In the genomic region with DNA sequence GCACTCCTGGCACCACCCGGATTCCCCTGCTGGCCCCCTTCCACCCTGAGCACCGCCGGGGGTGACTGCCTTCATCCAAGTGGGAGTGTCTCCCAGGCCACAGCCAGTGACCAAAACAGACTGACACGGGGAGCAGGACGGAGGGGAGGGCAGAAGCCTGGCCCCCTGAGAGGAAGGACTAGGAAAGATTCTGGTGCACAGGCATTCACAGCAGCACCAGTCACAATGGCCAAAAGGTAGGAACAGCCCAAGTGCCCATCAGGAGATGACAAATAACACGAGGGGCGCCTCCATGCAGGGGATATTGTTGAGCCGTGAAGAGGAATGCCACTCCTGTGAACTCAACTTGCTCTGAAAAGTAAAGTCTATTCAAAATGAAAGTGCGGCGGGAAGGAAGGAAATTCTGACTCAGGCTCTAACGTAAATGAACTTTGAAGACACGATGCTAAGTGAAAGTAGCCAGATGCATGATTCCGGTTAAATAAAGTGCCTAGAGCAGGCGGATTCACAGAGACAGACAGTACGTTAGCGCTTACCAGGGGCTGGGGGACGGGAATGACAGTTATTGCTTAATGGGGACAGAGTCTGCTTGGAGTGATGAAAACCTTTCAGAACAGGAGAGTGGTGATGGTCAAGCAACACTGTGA, we compare ENCODE assay signal across 8 cellular contexts.
DNase-seq lines count a peak whose midpoint lies in the region; ATAC-seq, FAIRE-seq and TF ChIP-seq lines count a peak whose summit lies in the region.

No MANE protein-coding gene starts in this region.

- WGBS in SK-N-SH (ENCODE audit: low lambda C conversion rate) = 41% methylated on average over 17 of the region's 17 CpGs
- 27% methylated on average over 17 of the region's 17 CpGs for WGBS in liver
- whole genome bisulfite sequencing in mammary epithelial cell (ENCODE audit: low coverage, missing lambda C conversion rate) = 69% methylated on average over 17 of the region's 17 CpGs

- CTCF ChIA-PET in SK-N-SH (lab: Yijun Ruan, JAX) = no interaction called here
- CTCF ChIA-PET in mammary epithelial cell (lab: Charles Lee; ENCODE audit: low non-redundant PET) = no interaction called here

- in situ Hi-C loops in GM13977 (cut with MboI; ENCODE audit: low pct_unique_long_range_greater_than_20kb, low sequenced_read_pairs, unreplicated experiment) (no loop called here), mammary epithelial cell (cut with MboI; ENCODE audit: low sequenced_read_pairs in 2 of 2) (no loop called here)

- dilution Hi-C loops in mammary epithelial cell (cut with HindIII; ENCODE audit: low sequenced_read_pairs) = no loop called here

- H3K9me2 ChIP-seq in SK-N-SH = no peaks in the 10 kb centered on the region

- TF ChIP-seq RAD21 in SK-N-SH (IDR thresholded peaks at IDR 0.05; ENCODE audit: low read length) (peak; percentile 18; the same call in 1 of the 2 replicates), liver (IDR thresholded peaks at IDR 0.05) (peak; percentile 64 to 74)

- H3K9ac ChIP-seq in SK-N-SH (peak overlapping the region; percentile 33; the same call in 1 of the 2 replicates), astrocyte (ENCODE audit: low read length) (peak overlapping the region; percentile 66), liver (ENCODE audit: low read depth in 1 of 2, low read length in 2 of 2) (peak overlapping the region; percentile 13 to 49), mammary epithelial cell (ENCODE audit: insufficient read depth, low read length) (no peak overlapping the region)

- peak overlapping the region; percentile 41 to 43 for H3K27ac ChIP-seq in SK-N-SH (ENCODE audit: low read depth in 2 of 2, low read length in 1 of 2)
- H3K27ac ChIP-seq in astrocyte (ENCODE audit: low read depth, low read length) = peak overlapping the region; percentile 58
- peak overlapping the region; percentile 72 to 90 for H3K27ac ChIP-seq in liver (ENCODE audit: low read depth in 1 of 2, low read length in 2 of 2)
- H3K27ac ChIP-seq in mammary epithelial cell (ENCODE audit: insufficient read depth, low read depth, low read length) = no peak overlapping the region

- no peaks in the 10 kb centered on the region for H3F3A ChIP-seq in SK-N-SH (replicated peaks; ENCODE audit: insufficient read depth)

- TF ChIP-seq EP300 in SK-N-SH (IDR thresholded peaks at IDR 0.05; ENCODE audit: borderline replicate concordance in 1 of 2, low read depth in 1 of 2, low read length in 1 of 2) = peak in 1 of 2 experiments; percentile 43; a peak in 1 of 4 replicates

- H3K27ac Mint-ChIP-seq in astrocyte (ENCODE audit: unreplicated experiment) = peak overlapping the region; percentile 3

- peaks cover 1% of the 10 kb centered on the region for H3K36me3 Mint-ChIP-seq in astrocyte (ENCODE audit: low read depth, unreplicated experiment)

- ATAC-seq in HG02870 (IDR thresholded peaks at IDR 0.05; ENCODE audit: unreplicated experiment) = peak; percentile 89

- no peaks in the 10 kb centered on the region for H4K20me1 ChIP-seq in SK-N-SH (ENCODE audit: insufficient read depth)
- no peaks in the 10 kb centered on the region for H4K20me1 ChIP-seq in astrocyte (ENCODE audit: insufficient read depth, low read length)
- H4K20me1 ChIP-seq in mammary epithelial cell (ENCODE audit: insufficient read depth, low read length) = no peaks in the 10 kb centered on the region

- no peak for FAIRE-seq in astrocyte (lab: Jason Lieb, UNC)

- peaks cover 7% of the 10 kb centered on the region for H3K27me3 Mint-ChIP-seq in astrocyte (ENCODE audit: low read depth, unreplicated experiment)

- intact Hi-C loops in mammary epithelial cell (cut with micrococcal nuclease) = no loop called here

- H3K27me3 ChIP-seq in SK-N-SH (ENCODE audit: insufficient read depth) (no peaks in the 10 kb centered on the region), astrocyte (ENCODE audit: insufficient read depth, low read length) (no peaks in the 10 kb centered on the region), liver (ENCODE audit: control insufficient read depth in 4 of 4, insufficient read depth in 4 of 4, low read length in 3 of 4) (no peaks in the 10 kb centered on the region), mammary epithelial cell (ENCODE audit: insufficient read depth, low read length) (no peaks in the 10 kb centered on the region)

- no peaks in the 10 kb centered on the region for H3K9me3 ChIP-seq in SK-N-SH
- H3K9me3 ChIP-seq in astrocyte (ENCODE audit: insufficient read depth, low read depth, low read length) = no peaks in the 10 kb centered on the region
- H3K9me3 ChIP-seq in liver (ENCODE audit: control insufficient read depth in 4 of 4, low read length in 3 of 4) = no peaks in the 10 kb centered on the region
- no peaks in the 10 kb centered on the region for H3K9me3 ChIP-seq in mammary epithelial cell (replicated peaks; ENCODE audit: insufficient read depth, low read length)

- peaks cover 16% of the 10 kb centered on the region for H3K4me1 Mint-ChIP-seq in astrocyte (ENCODE audit: low read depth, unreplicated experiment)

- H2AFZ ChIP-seq in SK-N-SH (ENCODE audit: low read depth) (0 out of 2 replicates have a peak overlapping the region, but pooled peaks have one; percentile 31), astrocyte (ENCODE audit: low read depth, low read length) (peak overlapping the region; percentile 74), mammary epithelial cell (ENCODE audit: low read depth, low read length) (no peak overlapping the region)

- peaks cover 0 to 17% of the 10 kb centered on the region in 2 experiments; a peak in 2 of 4 replicates for H3K4me1 ChIP-seq in SK-N-SH (ENCODE audit: control insufficient read depth in 1 of 2, insufficient read depth in 2 of 2, low read depth in 1 of 2, low read length in 1 of 2)
- peaks cover 15% of the 10 kb centered on the region for H3K4me1 ChIP-seq in astrocyte (ENCODE audit: insufficient read depth, low read length)
- peaks cover 2 to 10% (median 6%) of the 10 kb centered on the region in 4 donors for H3K4me1 ChIP-seq in liver (ENCODE audit: control insufficient read depth in 4 of 4, insufficient read depth in 4 of 4, low read length in 3 of 4)
- no peaks in the 10 kb centered on the region for H3K4me1 ChIP-seq in mammary epithelial cell (ENCODE audit: insufficient read depth, low read length)

- no peaks in the 10 kb centered on the region for H3K79me2 ChIP-seq in SK-N-SH (ENCODE audit: insufficient read depth)
- H3K79me2 ChIP-seq in astrocyte (ENCODE audit: insufficient read depth, low read length) = no peaks in the 10 kb centered on the region
- H3K79me2 ChIP-seq in mammary epithelial cell (ENCODE audit: insufficient read depth, low read length) = no peaks in the 10 kb centered on the region

- TF ChIP-seq CTCF in GM13977 (IDR thresholded peaks at IDR 0.05; ENCODE audit: extremely low read depth, insufficient read depth, missing control alignments) (no peak), SK-N-SH (IDR thresholded peaks at IDR 0.05) (no peak), astrocyte (IDR thresholded peaks at IDR 0.05; ENCODE audit: insufficient read depth, low read depth, low read length) (no peak), liver (IDR thresholded peaks at IDR 0.05; ENCODE audit: low read depth, low read length, missing input control) (no peak), mammary epithelial cell (conservative IDR thresholded peaks at IDR 0.05 in 1 of 2, IDR thresholded peaks at IDR 0.05 in 1 of 2; ENCODE audit: extremely low read depth in 1 of 2, insufficient read depth in 1 of 2, low read depth in 1 of 2, low read length in 2 of 2) (no peak)

- no peak overlapping the region for H3K4me3 Mint-ChIP-seq in astrocyte (ENCODE audit: unreplicated experiment)

- H3K4me3 ChIP-seq in SK-N-SH (ENCODE audit: low read depth in 2 of 2, low read length in 1 of 2) = 0 out of 4 replicates have a peak overlapping the region, but pooled peaks of 1 of the 2 experiments have one; percentile 1
- H3K4me3 ChIP-seq in astrocyte (ENCODE audit: insufficient read depth, low read depth, low read length) = peak overlapping the region; percentile 50
- peak overlapping the region in 2 of 3 donors; percentile 15 to 36 for H3K4me3 ChIP-seq in liver (ENCODE audit: low read depth in 1 of 3, low read length in 3 of 3)
- H3K4me3 ChIP-seq in mammary epithelial cell (replicated peaks in 1 of 3; ENCODE audit: insufficient read depth in 1 of 3, low read depth in 2 of 3, low read length in 3 of 3) = no peak overlapping the region

- H3K36me3 ChIP-seq in SK-N-SH (replicated peaks in 1 of 2; ENCODE audit: control insufficient read depth in 1 of 2, insufficient read depth in 2 of 2, low read length in 1 of 2) (no peaks in the 10 kb centered on the region), astrocyte (ENCODE audit: insufficient read depth, low read length) (no peaks in the 10 kb centered on the region), liver (ENCODE audit: control insufficient read depth in 4 of 4, insufficient read depth in 3 of 4, low read depth in 1 of 4, low read length in 3 of 4) (no peaks in the 10 kb centered on the region), mammary epithelial cell (ENCODE audit: insufficient read depth, low read length) (no peaks in the 10 kb centered on the region)

- no peaks in the 10 kb centered on the region for H3K9me3 Mint-ChIP-seq in astrocyte (ENCODE audit: unreplicated experiment)

- POLR2A ChIA-PET in SK-N-SH (lab: Yijun Ruan, JAX) = no interaction called here

- DNase-seq in GM13977 (ENCODE audit: low spot score) (peak; percentile 74), SK-N-SH (peak; percentile 63), astrocyte (ENCODE audit: low read depth) (peak; percentile 93), D341Med (ENCODE audit: low spot score) (no peak), mammary epithelial cell (no peak)
- peak; percentile 46 for DNase-seq in stimulated activated CD8-positive, alpha-beta memory T cell treated with anti-CD3 and anti-CD28 coated beads, Interleukin-15, amount 100 ng/mL, for 1 hour (ENCODE audit: low read depth)

- BruUV-seq in mammary epithelial cell (replicated peaks; lab: Mats Ljungman, UMichigan) = no TSS peak

- peak overlapping the region; percentile 35 for H3K4me2 ChIP-seq in SK-N-SH
- H3K4me2 ChIP-seq in astrocyte (ENCODE audit: low read length) = peak overlapping the region; percentile 83
- no peak overlapping the region for H3K4me2 ChIP-seq in mammary epithelial cell (ENCODE audit: insufficient read depth, low read depth, low read length)

TF ChIP-seq in liver, 16 proteins besides CTCF, POLR2A, EP300 and RAD21 (continues in another document):
- peak; percentile 68 for TF ChIP-seq HNF4G (IDR thresholded peaks at IDR 0.05)
- peak; percentile 72 to 75 for TF ChIP-seq RXRA (IDR thresholded peaks at IDR 0.05)
- TF ChIP-seq EGR1 (IDR thresholded peaks at IDR 0.05; ENCODE audit: low read depth in 2 of 2) = peak in 1 of 2 donors; percentile 39

Comparison
In these comparisons a context has a peak if more than half of its experiments do, and no peak if none do; other contexts are left out.
1. DNase-seq: peak in GM13977 (single experiment), SK-N-SH (single experiment), astrocyte (single experiment) and stimulated activated CD8-positive, alpha-beta memory T cell treated with anti-CD3 and anti-CD28 coated beads, Interleukin-15, amount 100 ng/mL, for 1 hour (single experiment); none in D341Med (single experiment) and mammary epithelial cell (single experiment).
2. H3K4me3 ChIP-seq: peak in astrocyte (single experiment) and liver (2 of 3); none in mammary epithelial cell (0 of 3).